In genomic region chr9:124659099-124659659, GRCh38 we compare ENCODE assay signal across 8 cellular contexts.
DNase-seq lines count a peak whose midpoint lies in the region; ATAC-seq and TF ChIP-seq lines count a peak whose summit lies in the region.

No MANE protein-coding gene starts in this region.

- peak overlapping the region; percentile 78 for H3K4me2 ChIP-seq in neural progenitor cell

- peaks cover 42% of the 10 kb centered on the region for H3K4me1 Mint-ChIP-seq in neural progenitor cell

- intact Hi-C loops in tibial artery (cut with DNase I; ENCODE audit: low total_unique reads) = no loop called here

- H2AFZ ChIP-seq in neural progenitor cell (replicated peaks) = no peak overlapping the region

- H3K4me3 ChIP-seq in HUES48 (ENCODE audit: low read depth, low read length) = peak overlapping the region; percentile 85
- H3K4me3 ChIP-seq in gastroesophageal sphincter = peak overlapping the region; percentile 42 to 59
- peak overlapping the region; percentile 52 for H3K4me3 ChIP-seq in neural progenitor cell
- H3K4me3 ChIP-seq in tibial artery = peak overlapping the region; percentile 61 to 62

- DNase-seq in AML-193 (lab: John Stamatoyannopoulos, UW) (peak; percentile 85 to 93), OCI-M2 (lab: John Stamatoyannopoulos, UW; ENCODE audit: unreplicated experiment) (peak; percentile 83), neural progenitor cell (ENCODE audit: low spot score) (peak; percentile 91), tibial artery (peak; percentile 72 to 78)
- peak; percentile 45 for DNase-seq in activated naive CD4-positive, alpha-beta T cell treated with anti-CD3 and anti-CD28 coated beads, Interleukin-2, amount 50 U/mL, for 16 hours

- H3F3A ChIP-seq in neural progenitor cell (ENCODE audit: low read depth) = peaks cover 38% of the 10 kb centered on the region

- no peaks in the 10 kb centered on the region for H3K9me3 Mint-ChIP-seq in neural progenitor cell

- H3K4me3 Mint-ChIP-seq in neural progenitor cell = peak overlapping the region; percentile 96

- TF ChIP-seq CTCF in gastroesophageal sphincter (IDR thresholded peaks at IDR 0.05) (no peak), neural progenitor cell (IDR thresholded peaks at IDR 0.05) (no peak), tibial artery (IDR thresholded peaks at IDR 0.05) (no peak)

- H3K9me3 ChIP-seq in HUES48 (ENCODE audit: control insufficient read depth, insufficient read depth, low read length) (no peaks in the 10 kb centered on the region), gastroesophageal sphincter (no peaks in the 10 kb centered on the region), neural progenitor cell (ENCODE audit: low read depth) (no peaks in the 10 kb centered on the region), tibial artery (no peaks in the 10 kb centered on the region)

- H3K9ac ChIP-seq in HUES48 (ENCODE audit: low read depth, low read length) (peak overlapping the region; percentile 96), neural progenitor cell (no peak overlapping the region)

- peaks cover 35% of the 10 kb centered on the region for H3K4me1 ChIP-seq in HUES48 (ENCODE audit: control insufficient read depth, insufficient read depth, low read length)
- H3K4me1 ChIP-seq in gastroesophageal sphincter = peaks cover 0 to 27% (median 3%) of the 10 kb centered on the region in 3 donors
- peaks cover 31% of the 10 kb centered on the region for H3K4me1 ChIP-seq in neural progenitor cell
- H3K4me1 ChIP-seq in tibial artery = peaks cover 0 to 19% (median 8%) of the 10 kb centered on the region in 4 donors

- H3K27ac Mint-ChIP-seq in neural progenitor cell = peak overlapping the region; percentile 99

- TF ChIP-seq EP300 in gastroesophageal sphincter (IDR thresholded peaks at IDR 0.05) = no peak

- H4K20me1 ChIP-seq in neural progenitor cell (ENCODE audit: low read depth) = peaks cover 92% of the 10 kb centered on the region

- peak; percentile 81 for ATAC-seq in gastroesophageal sphincter

- H3K36me3 Mint-ChIP-seq in neural progenitor cell = peaks cover 14% of the 10 kb centered on the region

- peak overlapping the region; percentile 95 for H3K27ac ChIP-seq in HUES48 (ENCODE audit: low read depth, low read length)
- H3K27ac ChIP-seq in gastroesophageal sphincter = peak overlapping the region; percentile 36 to 81 (median 78)
- H3K27ac ChIP-seq in neural progenitor cell = peak overlapping the region; percentile 88
- H3K27ac ChIP-seq in tibial artery = peak overlapping the region; percentile 71 to 84

- peaks cover 93% of the 10 kb centered on the region for H3K79me2 ChIP-seq in neural progenitor cell (ENCODE audit: low read depth)

- no peaks in the 10 kb centered on the region for H3K36me3 ChIP-seq in HUES48 (ENCODE audit: control insufficient read depth, insufficient read depth, low read length)
- no peaks in the 10 kb centered on the region for H3K36me3 ChIP-seq in gastroesophageal sphincter
- no peaks in the 10 kb centered on the region for H3K36me3 ChIP-seq in neural progenitor cell
- no peaks in the 10 kb centered on the region for H3K36me3 ChIP-seq in tibial artery

- peak; percentile 76 for TF ChIP-seq POLR2A in GM19193 (IDR thresholded peaks at IDR 0.05; ENCODE audit: extremely low read depth, insufficient read depth, insufficient read length)
- TF ChIP-seq POLR2A in gastroesophageal sphincter (IDR thresholded peaks at IDR 0.05) = no peak

- peaks cover 7% of the 10 kb centered on the region for H3K27me3 Mint-ChIP-seq in neural progenitor cell (ENCODE audit: insufficient read depth, low read depth)

- H3K27me3 ChIP-seq in HUES48 (ENCODE audit: control insufficient read depth, insufficient read depth, low read length) (no peaks in the 10 kb centered on the region), gastroesophageal sphincter (no peaks in the 10 kb centered on the region), neural progenitor cell (no peaks in the 10 kb centered on the region), tibial artery (no peaks in the 10 kb centered on the region)

- 0 to 2% methylated on average over 7 of the region's 15 CpGs for WGBS in gastroesophageal sphincter (ENCODE audit: low coverage in 1 of 2), 2 donors

Comparison
In these comparisons a context has a peak if more than half of its experiments do, and no peak if none do; other contexts are left out.
1. Peak in every context shown above with its lines: DNase-seq, ATAC-seq, H3K4me3 ChIP-seq and H3K27ac ChIP-seq.